ENCODE assay signal across 16 cellular contexts in the genomic region with DNA sequence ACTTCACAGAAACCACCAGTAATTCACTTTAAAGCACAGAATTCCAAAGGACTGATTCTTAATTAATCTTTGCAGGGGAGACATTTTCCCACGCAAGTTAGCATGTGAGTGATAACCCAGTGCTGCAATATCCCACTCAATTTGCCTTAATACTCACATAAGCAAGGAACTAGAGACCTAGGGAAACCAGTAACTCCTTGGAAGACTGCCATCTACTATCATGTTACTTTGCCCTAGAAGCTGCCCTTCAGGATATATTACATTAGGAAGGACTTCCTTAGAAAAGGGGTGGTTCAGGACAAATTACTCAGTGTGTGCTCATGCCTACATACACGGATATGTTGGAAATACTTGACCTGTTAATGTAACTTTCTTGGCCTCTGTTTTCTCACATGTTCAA.
DNase-seq lines count a peak whose midpoint lies in the region; ATAC-seq, FAIRE-seq and TF ChIP-seq lines count a peak whose summit lies in the region.
"Had no signal": no experiment of that assay in that cellular context is flagged by ENCODE, and none has a peak within 500 bp of the region (broad histone marks: within the 10 kb centered on the region; RNA-seq: fewer than 3 reads in every experiment).

No MANE protein-coding gene starts in this region.

- no peaks in the 10 kb centered on the region for H3K9me3 ChIP-seq in endothelial cell of umbilical vein (replicated peaks; ENCODE audit: control insufficient read depth, insufficient read depth, low read length)
- H3K9me3 ChIP-seq: suprapubic skin had no signal

- ATAC-seq in omental fat pad (ENCODE audit: low FRiP score) (peak; percentile 92), HG02610 (IDR thresholded peaks at IDR 0.05; ENCODE audit: unreplicated experiment) (no peak)
- ATAC-seq: activated CD4-positive, alpha-beta T cell treated with anti-CD3 and anti-CD28 coated beads for 36 hours had no signal

- no peak overlapping the region for H3K27ac ChIP-seq in endothelial cell of umbilical vein (ENCODE audit: insufficient read depth, low read depth, low read length)
- H3K27ac ChIP-seq: neural progenitor cell, suprapubic skin had no signal

- no peak overlapping the region for H3K4me3 ChIP-seq in endothelial cell of umbilical vein (replicated peaks in 1 of 3; ENCODE audit: insufficient read depth in 1 of 3, low read depth in 1 of 3, low read length in 3 of 3)
- H3K4me3 ChIP-seq: neural progenitor cell, suprapubic skin had no signal

- POLR2A ChIA-PET in endothelial cell of umbilical vein (lab: Charles Lee): no interaction called here

- TF ChIP-seq CTCF in endothelial cell of umbilical vein (IDR thresholded peaks at IDR 0.05; ENCODE audit: extremely low read depth in 1 of 2, insufficient read depth in 1 of 2, low read depth in 1 of 2, low read length in 2 of 2): no peak
- no peak for TF ChIP-seq CTCF in omental fat pad (IDR thresholded peaks at IDR 0.05)

- no peak for FAIRE-seq in endothelial cell of umbilical vein (lab: Jason Lieb, UNC)
- FAIRE-seq: GM18507 had no signal

- BruUV-seq in endothelial cell of umbilical vein (replicated peaks; lab: Mats Ljungman, UMichigan): no TSS peak

- intact Hi-C loops in endothelial cell of umbilical vein (cut with micrococcal nuclease): no loop called here

- H3K4me1 ChIP-seq in endothelial cell of umbilical vein (ENCODE audit: control insufficient read depth, extremely low read depth, insufficient read depth, low read length): no peaks in the 10 kb centered on the region
- H3K4me1 ChIP-seq: neural progenitor cell had no signal

- no peak overlapping the region for H2AFZ ChIP-seq in endothelial cell of umbilical vein (ENCODE audit: low read depth, low read length)
- H2AFZ ChIP-seq: neural progenitor cell had no signal

- H3K9me1 ChIP-seq in endothelial cell of umbilical vein (replicated peaks; ENCODE audit: control insufficient read depth, extremely low read depth, insufficient read depth, low read length): no peaks in the 10 kb centered on the region

- no peaks in the 10 kb centered on the region for H3K79me2 ChIP-seq in endothelial cell of umbilical vein (ENCODE audit: control insufficient read depth, insufficient read depth, low read length)

- H4K20me1 ChIP-seq in endothelial cell of umbilical vein (replicated peaks; ENCODE audit: control insufficient read depth, extremely low read depth, insufficient read depth, low read length): no peaks in the 10 kb centered on the region

- no peak for TF ChIP-seq POLR2A in endothelial cell of umbilical vein (IDR thresholded peaks at IDR 0.05; ENCODE audit: low read depth, low read length)

- dilution Hi-C loops in endothelial cell of umbilical vein (cut with MboI; ENCODE audit: extremely low pct_ligation_motif_present, low sequenced_read_pairs): no loop called here

- no peak overlapping the region for H3K4me2 ChIP-seq in endothelial cell of umbilical vein (ENCODE audit: insufficient read depth, low read length)
- H3K4me2 ChIP-seq: neural progenitor cell had no signal

- no peak overlapping the region for H3K9ac ChIP-seq in endothelial cell of umbilical vein (replicated peaks; ENCODE audit: extremely low read depth, insufficient read depth, low read length)
- H3K9ac ChIP-seq: neural progenitor cell had no signal

- DNase-seq in EH (ENCODE audit: low read depth): peak; percentile 97
- peak; percentile 87 for DNase-seq in M059J (ENCODE audit: low read depth)
- peak; percentile 5 for DNase-seq in endothelial cell of umbilical vein (ENCODE audit: low read depth, low spot score)
- DNase-seq in omental fat pad (ENCODE audit: low spot score): no peak
- no peak for DNase-seq in activated naive CD4-positive, alpha-beta T cell (lab: John Stamatoyannopoulos, UW)
- no peak for DNase-seq in NCI-H1436 treated with DMSO at 0.1 percent for 48 hours (lab: John Stamatoyannopoulos, UW)
- no peak for DNase-seq in NCI-H345 (lab: John Stamatoyannopoulos, UW)
- DNase-seq: activated CD4-positive, alpha-beta T cell treated with anti-CD3 and anti-CD28 coated beads for 36 hours; effector CD4-positive, alpha-beta T cell; KBM-7; NCI-H446 treated with DMSO at 0.1 percent for 48 hours; stimulated activated CD4-positive, alpha-beta T cell treated with anti-CD3 and anti-CD28 coated beads, Interleukin-4, amount 100 ng/mL, for 24 hours had no signal

- H3K36me3 ChIP-seq in endothelial cell of umbilical vein (ENCODE audit: control insufficient read depth in 2 of 2, extremely low read depth in 1 of 2, insufficient read depth in 2 of 2, low read length in 2 of 2): no peaks in the 10 kb centered on the region
- H3K36me3 ChIP-seq: neural progenitor cell, suprapubic skin had no signal

- CTCF ChIA-PET in endothelial cell of umbilical vein (lab: Charles Lee): no interaction called here

- H3K27me3 ChIP-seq in endothelial cell of umbilical vein (ENCODE audit: control insufficient read depth in 2 of 2, insufficient read depth in 2 of 2, low read length in 2 of 2): no peaks in the 10 kb centered on the region
- H3K27me3 ChIP-seq: neural progenitor cell, suprapubic skin had no signal

TF ChIP-seq in endothelial cell of umbilical vein, 7 proteins besides CTCF, POLR2A, EP300 and RAD21:
- TF ChIP-seq FOS (IDR thresholded peaks at IDR 0.05; ENCODE audit: borderline replicate concordance, insufficient read depth, low read length) (peak; percentile 67), POLR2AphosphoS5 (IDR thresholded peaks at IDR 0.05; ENCODE audit: insufficient read depth, low read depth, low read length) (no peak)

Comparison
In these comparisons a context has a peak if more than half of its experiments do, and no peak if none do; other contexts are left out.
1. DNase-seq: peak in EH (single experiment), M059J (single experiment) and endothelial cell of umbilical vein (single experiment); none in omental fat pad (single experiment), activated naive CD4-positive, alpha-beta T cell (0 of 4), NCI-H1436 treated with DMSO at 0.1 percent for 48 hours (single experiment) and NCI-H345 (single experiment).